ENCODE assay signal across 9 cellular contexts in genomic region chr1:9881838-9882249, GRCh38. TPM values are rescaled to one million over a fixed set of nuclear protein-coding genes. Genes with fewer than 3 reads are reported as not detected.
A peak's percentile ranks its signal among the peaks of the same experiment; 100 is the strongest.
DNase-seq lines count a peak whose midpoint lies in the region; ATAC-seq lines count a peak whose summit lies in the region.
"Had no signal": no experiment of that assay in that cellular context is flagged by ENCODE, and none has a peak within 500 bp of the region (broad histone marks: within the 10 kb centered on the region; RNA-seq: fewer than 3 reads in every experiment).

No MANE protein-coding gene starts in this region.

- H3K27ac ChIP-seq in CD4-positive, alpha-beta memory T cell (ENCODE audit: low read depth, low read length): no peak overlapping the region

- no peak overlapping the region for H3K4me3 ChIP-seq in CD4-positive, alpha-beta memory T cell (ENCODE audit: low read length in 2 of 2)
- no peak overlapping the region for H3K4me3 ChIP-seq in Jurkat, Clone E6-1 (ENCODE audit: low read length)
- no peak overlapping the region for H3K4me3 ChIP-seq in adipocyte (ENCODE audit: low read length)

- DNase-seq in CD4-positive, alpha-beta memory T cell: no peak
- DNase-seq in Jurkat, Clone E6-1 (ENCODE audit: low read depth, low spot score): peak; percentile 63
- peak; percentile 58 for DNase-seq in adipocyte (ENCODE audit: low read depth)
- no peak for DNase-seq in memory B cell (ENCODE audit: low spot score in 2 of 2)
- no peak for DNase-seq in stimulated activated CD4-positive, alpha-beta T cell treated with anti-CD3 and anti-CD28 coated beads, Interleukin-4, amount 100 ng/mL, for 1 hour
- no peak for DNase-seq in SK-N-DZ (ENCODE audit: low spot score)
- no peak for DNase-seq in NCI-H526 treated with DMSO at 0.1 percent for 48 hours (lab: John Stamatoyannopoulos, UW)
- DNase-seq: NCI-H345 had no signal

- intact Hi-C loops in CD4-positive, alpha-beta memory T cell (cut with micrococcal nuclease): no loop called here

- peaks cover 15% of the 10 kb centered on the region for H3K4me1 ChIP-seq in CD4-positive, alpha-beta memory T cell (ENCODE audit: insufficient read depth, low read length)
- H3K4me1 ChIP-seq in adipocyte (ENCODE audit: control insufficient read depth, insufficient read depth, low read length): no peaks in the 10 kb centered on the region

- H3K36me3 ChIP-seq in CD4-positive, alpha-beta memory T cell (ENCODE audit: insufficient read depth, low read length): no peaks in the 10 kb centered on the region
- H3K36me3 ChIP-seq in adipocyte (ENCODE audit: control insufficient read depth, insufficient read depth, low read length, severe bottlenecking): no peaks in the 10 kb centered on the region

- H3K27me3 ChIP-seq in CD4-positive, alpha-beta memory T cell (ENCODE audit: insufficient read depth, low read length): no peaks in the 10 kb centered on the region
- H3K27me3 ChIP-seq in adipocyte (replicated peaks; ENCODE audit: control insufficient read depth, insufficient read depth, low read length): peaks cover 5% of the 10 kb centered on the region

- no peaks in the 10 kb centered on the region for H3K27me3 Mint-ChIP-seq in CD4-positive, alpha-beta memory T cell
- H3K27me3 Mint-ChIP-seq in memory B cell: no peaks in the 10 kb centered on the region

- no peak overlapping the region for H3K9ac ChIP-seq in adipocyte (ENCODE audit: low read length)

- H3K4me3 Mint-ChIP-seq in CD4-positive, alpha-beta memory T cell: peak overlapping the region in 3 of 8 donors; percentile 3 to 18 (median 8)
- H3K4me3 Mint-ChIP-seq in memory B cell: no peak overlapping the region

- peaks cover 1 to 2% of the 10 kb centered on the region in 2 donors for H3K36me3 Mint-ChIP-seq in CD4-positive, alpha-beta memory T cell
- peaks cover 9% of the 10 kb centered on the region for H3K36me3 Mint-ChIP-seq in memory B cell

- no peak for ATAC-seq in memory B cell (ENCODE audit: low read depth)
- no peak for ATAC-seq in GM21576 (IDR thresholded peaks at IDR 0.05; ENCODE audit: unreplicated experiment)

- H3K4me1 Mint-ChIP-seq in CD4-positive, alpha-beta memory T cell: peaks cover 7 to 16% (median 13%) of the 10 kb centered on the region in 4 donors
- H3K4me1 Mint-ChIP-seq in memory B cell: peaks cover 6% of the 10 kb centered on the region

- H3K27ac Mint-ChIP-seq in CD4-positive, alpha-beta memory T cell: peak overlapping the region in 6 of 7 donors; percentile 63 to 88 (median 76)
- H3K27ac Mint-ChIP-seq in memory B cell: peak overlapping the region; percentile 56

- H3K9me3 ChIP-seq in CD4-positive, alpha-beta memory T cell (ENCODE audit: control insufficient read depth in 1 of 2, low read length in 2 of 2): no peaks in the 10 kb centered on the region
- H3K9me3 ChIP-seq in adipocyte (ENCODE audit: control insufficient read depth, low read length): no peaks in the 10 kb centered on the region

- peaks cover 0 to 2% (median 0%) of the 10 kb centered on the region in 8 donors for H3K9me3 Mint-ChIP-seq in CD4-positive, alpha-beta memory T cell
- H3K9me3 Mint-ChIP-seq in memory B cell: no peaks in the 10 kb centered on the region

- CTCF ChIA-PET in CD4-positive, alpha-beta memory T cell (lab: Charles Lee; ENCODE audit: partially characterized antibody): no interaction called here

- POLR2A ChIA-PET in CD4-positive, alpha-beta memory T cell (lab: Charles Lee; ENCODE audit: partially characterized antibody): no interaction called here

RNA-seq across cellular contexts. Expression of gene CTNNBIP1, which starts 28.2 kb away (rescaled TPM):
- 1 to 10 TPM; 6.3 to 9.1 TPM for total RNA-seq in CD4-positive, alpha-beta memory T cell
- 10 to 100 TPM in 1 of 2 donors, 1 to 10 TPM in 1; 10.0 to 10.1 TPM for polyA plus RNA-seq in CD4-positive, alpha-beta memory T cell
- polyA plus RNA-seq in Jurkat, Clone E6-1 (2012; ENCODE audit: insufficient read depth, insufficient read length): 41.5 TPM
- polyA plus RNA-seq in SK-N-DZ (2014; cell fraction: cytosol; rRNA removed): 23.0 and 30.9 TPM in 2 replicates
- 14.2 and 17.4 TPM in 2 replicates for polyA plus RNA-seq in SK-N-DZ (2014; cell fraction: nucleus; rRNA removed)

RNA-seq across cellular contexts. Expression of gene CLSTN1, which starts 58.1 kb away (rescaled TPM):
- 100 to 1,000 TPM; 107 to 109 TPM for total RNA-seq in CD4-positive, alpha-beta memory T cell
- 10 to 100 TPM in 1 of 2 donors, 1 to 10 TPM in 1; 6.9 to 50.9 TPM for polyA plus RNA-seq in CD4-positive, alpha-beta memory T cell
- 38.1 TPM for polyA plus RNA-seq in Jurkat, Clone E6-1 (2012; ENCODE audit: insufficient read depth, insufficient read length)
- 31.0 and 37.5 TPM in 2 replicates for polyA plus RNA-seq in SK-N-DZ (2014; cell fraction: cytosol; rRNA removed)
- 17.5 and 26.6 TPM in 2 replicates for polyA plus RNA-seq in SK-N-DZ (2014; cell fraction: nucleus; rRNA removed)

Comparison
In these comparisons a context has a peak if more than half of its experiments do, and no peak if none do; other contexts are left out.
1. DNase-seq: peak in Jurkat, Clone E6-1 (single experiment) and adipocyte (single experiment); none in CD4-positive, alpha-beta memory T cell (0 of 5), memory B cell (0 of 2), stimulated activated CD4-positive, alpha-beta T cell treated with anti-CD3 and anti-CD28 coated beads, Interleukin-4, amount 100 ng/mL, for 1 hour (single experiment), SK-N-DZ (single experiment) and NCI-H526 treated with DMSO at 0.1 percent for 48 hours (single experiment).